ENCODE assay signal across 21 cellular contexts in genomic region chr1:19910650-19911049, GRCh38. TPM values are rescaled to one million over a fixed set of nuclear protein-coding genes. Genes with fewer than 3 reads are reported as not detected.
DNase-seq lines count a peak whose midpoint lies in the region; ATAC-seq and TF ChIP-seq lines count a peak whose summit lies in the region.
"Had no signal": no experiment of that assay in that cellular context is flagged by ENCODE, and none has a peak within 500 bp of the region (broad histone marks: within the 10 kb centered on the region; RNA-seq: fewer than 3 reads in every experiment).

No MANE protein-coding gene starts in this region.

- no peak overlapping the region for H3K27ac ChIP-seq in HEK293 (ENCODE audit: extremely low read depth, low read depth, low read length)
- H3K27ac ChIP-seq: 22Rv1; A549; BLaER1 treated with 17β-estradiol and CSF1 and Interleukin-3, amounts not matched to agents 10 nM and 100 nM; C4-2B had no signal

- no peak for ATAC-seq in GM21367 (IDR thresholded peaks at IDR 0.05; ENCODE audit: unreplicated experiment)
- ATAC-seq: A549; CD8-positive, alpha-beta T cell had no signal

- peaks cover 40 to 96% of the 10 kb centered on the region in 2 experiments for H3K36me3 ChIP-seq in HEK293 (ENCODE audit: control insufficient read depth in 2 of 2, insufficient read depth in 1 of 2, low read length in 2 of 2)

- H3K9me3 Mint-ChIP-seq in nephron progenitor cell, result no peaks in the 10 kb centered on the region
- no peaks in the 10 kb centered on the region for H3K9me3 Mint-ChIP-seq in activated naive CD4-positive, alpha-beta T cell treated with anti-CD3 and anti-CD28 coated beads for 36 hours
- H3K9me3 Mint-ChIP-seq: CD4-positive, alpha-beta T cell; CD8-positive, alpha-beta T cell had no signal

- peak in 2 of 3 experiments; percentile 6 to 68 for DNase-seq in NCI-H1417 (lab: John Stamatoyannopoulos, UW)
- DNase-seq in NCI-H1417 treated with DMSO at 0.1 percent for 48 hours (lab: John Stamatoyannopoulos, UW), result no peak
- peak; percentile 18 for DNase-seq in NCI-H187 treated with DMSO at 0.1 percent for 48 hours (lab: John Stamatoyannopoulos, UW)
- DNase-seq in nephron progenitor cell, result no peak
- no peak for DNase-seq in NCI-H510A treated with DMSO at 0.1 percent for 48 hours (lab: John Stamatoyannopoulos, UW)
- DNase-seq in activated naive CD4-positive, alpha-beta T cell treated with anti-CD3 and anti-CD28 coated beads for 36 hours, result no peak
- DNase-seq: AML-193; Caco-2; Calu3; CD4-positive, alpha-beta T cell; CD8-positive, alpha-beta T cell; DMS79 treated with DMSO at 0.1 percent for 48 hours; GF-D8 had no signal

- peaks cover 79% of the 10 kb centered on the region for H3K36me3 Mint-ChIP-seq in nephron progenitor cell (ENCODE audit: low read depth)
- peaks cover 13% of the 10 kb centered on the region for H3K36me3 Mint-ChIP-seq in activated naive CD4-positive, alpha-beta T cell treated with anti-CD3 and anti-CD28 coated beads for 36 hours (ENCODE audit: low read depth)

- H3K27ac Mint-ChIP-seq in nephron progenitor cell, result peak overlapping the region; percentile 88
- H3K27ac Mint-ChIP-seq in activated naive CD4-positive, alpha-beta T cell treated with anti-CD3 and anti-CD28 coated beads for 36 hours, result no peak overlapping the region
- H3K27ac Mint-ChIP-seq: B cell; CD4-positive, alpha-beta T cell; CD8-positive, alpha-beta T cell had no signal

- H3K9me3 ChIP-seq in HEK293 (ENCODE audit: control insufficient read depth, insufficient read depth, low read depth, low read length), result no peaks in the 10 kb centered on the region
- H3K9me3 ChIP-seq: A549; BLaER1 treated with 17β-estradiol and CSF1 and Interleukin-3, amounts not matched to agents 10 nM and 100 nM; Caco-2 had no signal

- H3K4me3 ChIP-seq in HEK293 (ENCODE audit: low read depth, low read length), result no peak overlapping the region
- H3K4me3 ChIP-seq: A549; BLaER1 treated with 17β-estradiol and CSF1 and Interleukin-3, amounts not matched to agents 10 nM and 100 nM had no signal

- H3K4me3 Mint-ChIP-seq in nephron progenitor cell, result no peak overlapping the region
- no peak overlapping the region for H3K4me3 Mint-ChIP-seq in activated naive CD4-positive, alpha-beta T cell treated with anti-CD3 and anti-CD28 coated beads for 36 hours
- H3K4me3 Mint-ChIP-seq: B cell; CD4-positive, alpha-beta T cell; CD8-positive, alpha-beta T cell had no signal

- TF ChIP-seq CTCF in HEK293 (tag by site-specific recombination; IDR thresholded peaks at IDR 0.05) (no peak), nephron progenitor cell (IDR thresholded peaks at IDR 0.05) (no peak)

- peaks cover 24% of the 10 kb centered on the region for H3K4me1 Mint-ChIP-seq in nephron progenitor cell
- no peaks in the 10 kb centered on the region for H3K4me1 Mint-ChIP-seq in activated naive CD4-positive, alpha-beta T cell treated with anti-CD3 and anti-CD28 coated beads for 36 hours (ENCODE audit: low read depth)
- H3K4me1 Mint-ChIP-seq: B cell had no signal

- intact Hi-C loops in activated naive CD4-positive, alpha-beta T cell treated with anti-CD3 and anti-CD28 coated beads for 36 hours (cut with micrococcal nuclease), result no loop called here

- POLR2A ChIA-PET in HEK293 (lab: Yijun Ruan, JAX), result interaction anchor here (0.7 kb wide), 1 partner anchor 145 kb away, joined by 3 read pairs; no protein-coding TSS in a partner anchor

- no peaks in the 10 kb centered on the region for H3K27me3 Mint-ChIP-seq in nephron progenitor cell (ENCODE audit: low read depth, poor library complexity)
- H3K27me3 Mint-ChIP-seq in activated naive CD4-positive, alpha-beta T cell treated with anti-CD3 and anti-CD28 coated beads for 36 hours (ENCODE audit: low read depth), result no peaks in the 10 kb centered on the region
- H3K27me3 Mint-ChIP-seq: B cell; CD4-positive, alpha-beta T cell had no signal

- CTCF ChIA-PET in HEK293 (lab: Yijun Ruan, JAX), result interaction anchor here (0.8 to 1.1 kb wide), 3 partner anchors 11 to 451 kb away, joined by 3 to 8 read pairs (median 3); no protein-coding TSS in a partner anchor
- CTCF ChIA-PET in activated naive CD4-positive, alpha-beta T cell treated with anti-CD3 and anti-CD28 coated beads for 36 hours (lab: Charles Lee), result interaction anchor here (0.8 to 1.9 kb wide), 2 partner anchors 10 to 29 kb away, joined by 3 to 7 read pairs; partner anchors contain the start of gene OTUD3

- H3K4me1 ChIP-seq in HEK293 (ENCODE audit: control insufficient read depth, insufficient read depth, low read length), result no peaks in the 10 kb centered on the region
- H3K4me1 ChIP-seq: A549, Caco-2 had no signal

TF ChIP-seq in HEK293, 187 proteins besides CTCF, POLR2A, EP300 and RAD21:
- TF ChIP-seq ZBTB26 (tag by site-specific recombination; optimal IDR thresholded peaks at IDR 0.05) (no peak), ZIC2 (tag by site-specific recombination; IDR thresholded peaks at IDR 0.05) (peak; percentile 28; the same call in 1 of the 2 replicates), ZNF311 (tag by site-specific recombination; IDR thresholded peaks at IDR 0.05; ENCODE audit: borderline replicate concordance) (no peak), ZNF639 (tag by site-specific recombination; IDR thresholded peaks at IDR 0.05) (no peak), ZNF521 (tag by site-specific recombination; IDR thresholded peaks at IDR 0.05) (no peak), SALL2 (tag by site-specific recombination; IDR thresholded peaks at IDR 0.05; ENCODE audit: borderline replicate concordance) (no peak), ZNF280C (tag by site-specific recombination; IDR thresholded peaks at IDR 0.05) (no peak), TCF7L2 (IDR thresholded peaks at IDR 0.05; ENCODE audit: borderline replicate concordance, low read depth, low read length) (no peak)

RNA-seq across cellular contexts. Expression of gene PLA2G2E, which starts 12.8 kb away (rescaled TPM):
- total RNA-seq in activated naive CD4-positive, alpha-beta T cell treated with anti-CD3 and anti-CD28 coated beads for 36 hours, result not detected
- total RNA-seq: A172; B cell; Calu3; CD4-positive, alpha-beta T cell; CD8-positive, alpha-beta T cell had no signal

RNA-seq across cellular contexts. Expression of gene OTUD3, which starts 28.5 kb away (rescaled TPM):
- 10 to 100 TPM in 1 of 2 experiments, 1 to 10 TPM in 1; 8.3 to 10.8 TPM for total RNA-seq in activated naive CD4-positive, alpha-beta T cell treated with anti-CD3 and anti-CD28 coated beads for 36 hours

Comparison
In these comparisons a context has a peak if more than half of its experiments do, and no peak if none do; other contexts are left out.
1. DNase-seq: peak in NCI-H1417 (2 of 3) and NCI-H187 treated with DMSO at 0.1 percent for 48 hours (single experiment); none in NCI-H1417 treated with DMSO at 0.1 percent for 48 hours (single experiment), nephron progenitor cell (single experiment), NCI-H510A treated with DMSO at 0.1 percent for 48 hours (single experiment) and activated naive CD4-positive, alpha-beta T cell treated with anti-CD3 and anti-CD28 coated beads for 36 hours (single experiment).